13 cellular contexts compared by ENCODE assay signal in genomic region chr3:102195198-102195948, GRCh38.
DNase-seq lines count a peak whose midpoint lies in the region; ATAC-seq and TF ChIP-seq lines count a peak whose summit lies in the region.
"Had no signal": no experiment of that assay in that cellular context is flagged by ENCODE, and none has a peak within 500 bp of the region (broad histone marks: within the 10 kb centered on the region; RNA-seq: fewer than 3 reads in every experiment).

No MANE protein-coding gene starts in this region.

- ATAC-seq in GM19372 (IDR thresholded peaks at IDR 0.05; ENCODE audit: low read depth, unreplicated experiment) (peak; percentile 17), GM18909 (IDR thresholded peaks at IDR 0.05; ENCODE audit: poor library complexity, unreplicated experiment) (no peak)
- ATAC-seq: activated T-cell treated with anti-CD3 and anti-CD28 coated beads, Interleukin-2, amount 50 U/mL, for 72 hours had no signal

- DNase-seq in A172 (ENCODE audit: low spot score) (peak; percentile 40), kidney glomerular epithelial cell (lab: John Stamatoyannopoulos, UW) (peak; percentile 72), RKO (ENCODE audit: low spot score) (no peak), HuH-7.5 (ENCODE audit: low spot score) (no peak)
- DNase-seq in activated CD4-positive, alpha-beta T cell treated with anti-CD3 and anti-CD28 coated beads for 4 hours, result no peak
- DNase-seq: activated T-cell treated with anti-CD3 and anti-CD28 coated beads, Interleukin-2, amount 50 U/mL, for 72 hours; foreskin fibroblast; OCI-M1; stimulated activated CD4-positive, alpha-beta T cell treated with anti-CD3 and anti-CD28 coated beads, Interleukin-12 subunit alpha, Interleukin-12 subunit beta, amount 100 ng/mL, for 4 hours; stimulated activated naive CD4-positive, alpha-beta T cell had no signal

TF ChIP-seq in PFSK-1, 5 proteins besides CTCF, POLR2A, EP300 and RAD21:
- peak; percentile 43 to 81; a peak in 2 of 4 replicates for TF ChIP-seq REST (IDR thresholded peaks at IDR 0.05; ENCODE audit: insufficient read depth in 1 of 2, low read depth in 2 of 2, low read length in 2 of 2)
- no peak for TF ChIP-seq TAF1 (IDR thresholded peaks at IDR 0.05; ENCODE audit: borderline replicate concordance, insufficient read depth, low read length)

Comparison
In these comparisons a context has a peak if more than half of its experiments do, and no peak if none do; other contexts are left out.
1. DNase-seq: peak in A172 (single experiment) and kidney glomerular epithelial cell (single experiment); none in RKO (single experiment), HuH-7.5 (single experiment) and activated CD4-positive, alpha-beta T cell treated with anti-CD3 and anti-CD28 coated beads for 4 hours (0 of 2).